In the genomic region with DNA sequence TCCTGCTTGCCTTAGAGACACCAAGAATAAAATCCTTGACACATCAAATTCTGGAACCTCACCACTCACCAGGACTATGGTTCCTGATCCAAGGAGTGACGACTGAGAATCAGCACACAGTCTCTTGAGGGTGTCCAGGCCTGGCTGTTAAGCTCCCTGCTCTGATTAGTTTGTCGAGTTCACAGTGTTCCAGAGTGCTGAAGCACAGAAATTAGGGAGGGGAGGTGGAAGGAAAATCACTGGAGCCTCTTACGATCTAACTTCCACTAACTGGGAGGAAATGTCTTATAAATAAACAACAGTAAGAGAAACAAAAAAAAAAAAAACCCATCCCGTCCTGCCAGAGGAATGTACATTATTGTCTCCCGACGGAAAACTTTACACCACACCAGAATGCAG, we compare ENCODE assay signal across 10 cellular contexts.
DNase-seq lines count a peak whose midpoint lies in the region; ATAC-seq and TF ChIP-seq lines count a peak whose summit lies in the region.
"Had no signal": no experiment of that assay in that cellular context is flagged by ENCODE, and none has a peak within 500 bp of the region (broad histone marks: within the 10 kb centered on the region; RNA-seq: fewer than 3 reads in every experiment).

No MANE protein-coding gene starts in this region.

- no peak overlapping the region for H3K9ac ChIP-seq in endodermal cell (ENCODE audit: extremely low read depth, low read length, poor library complexity, severe bottlenecking)

- no peaks in the 10 kb centered on the region for H3K4me1 Mint-ChIP-seq in endodermal cell

- no peak overlapping the region for H3K27ac Mint-ChIP-seq in endodermal cell

- H3K9me3 ChIP-seq in endodermal cell (ENCODE audit: control insufficient read depth, low read length) = no peaks in the 10 kb centered on the region

- intact Hi-C loops in left ventricle myocardium superior (cut with micrococcal nuclease) = no loop called here

- no peaks in the 10 kb centered on the region for H3K36me3 ChIP-seq in endodermal cell (ENCODE audit: control insufficient read depth, insufficient read depth, low read length)

- no peak overlapping the region for H3K4me3 Mint-ChIP-seq in endodermal cell

- H3K36me3 Mint-ChIP-seq in endodermal cell (ENCODE audit: low read depth) = no peaks in the 10 kb centered on the region

- no peaks in the 10 kb centered on the region for H3K9me3 Mint-ChIP-seq in endodermal cell

- peak; percentile 91 for ATAC-seq in left ventricle myocardium superior
- ATAC-seq in HG03442 (IDR thresholded peaks at IDR 0.05; ENCODE audit: unreplicated experiment) = no peak

- H3K27ac ChIP-seq in angular gyrus (ENCODE audit: low read depth, low read length) (peak overlapping the region; percentile 93), endodermal cell (ENCODE audit: low read depth, low read length) (no peak overlapping the region)

- H3K4me1 ChIP-seq in endodermal cell (ENCODE audit: control insufficient read depth, insufficient read depth, low read length) = no peaks in the 10 kb centered on the region

- no peaks in the 10 kb centered on the region for H3K27me3 ChIP-seq in endodermal cell (ENCODE audit: control insufficient read depth, insufficient read depth, low read length, poor library complexity, severe bottlenecking)

- no peaks in the 10 kb centered on the region for H3K27me3 Mint-ChIP-seq in endodermal cell (ENCODE audit: insufficient read depth)

- H3K4me3 ChIP-seq in retinal pigment epithelial cell (ENCODE audit: low read length) (peak overlapping the region; percentile 53), endodermal cell (ENCODE audit: low read length) (no peak overlapping the region)
- H3K4me3 ChIP-seq: GM12878 had no signal

- DNase-seq in DMS153 (lab: John Stamatoyannopoulos, UW) (peak; percentile 15), left ventricle myocardium superior (peak; percentile 66), retinal pigment epithelial cell (ENCODE audit: low read depth) (peak; percentile 43), endodermal cell (no peak), NCI-H510A (lab: John Stamatoyannopoulos, UW) (no peak), NCI-H2081 treated with DMSO at 0.1 percent for 48 hours (lab: John Stamatoyannopoulos, UW) (no peak)
- DNase-seq: stimulated activated CD4-positive, alpha-beta T cell treated with anti-CD3 and anti-CD28 coated beads, Interleukin-12 subunit alpha, Interleukin-12 subunit beta, amount 100 ng/mL, for 4 hours had no signal

- 88 to 100% methylated on average over 1 to 5 of the region's 6 CpGs for WGBS in endodermal cell (ENCODE audit: insufficient coverage in 1 of 2, insufficient read length in 1 of 2), 2 experiments

- TF ChIP-seq CTCF in retinal pigment epithelial cell (conservative IDR thresholded peaks at IDR 0.05; ENCODE audit: low read depth, low read length) (no peak), endodermal cell (conservative IDR thresholded peaks at IDR 0.05) (no peak)

Comparison
In these comparisons a context has a peak if more than half of its experiments do, and no peak if none do; other contexts are left out.
1. DNase-seq: peak in DMS153 (single experiment), left ventricle myocardium superior (single experiment) and retinal pigment epithelial cell (single experiment); none in endodermal cell (single experiment), NCI-H510A (single experiment) and NCI-H2081 treated with DMSO at 0.1 percent for 48 hours (single experiment).